14 cellular contexts compared by ENCODE assay signal in the genomic region with DNA sequence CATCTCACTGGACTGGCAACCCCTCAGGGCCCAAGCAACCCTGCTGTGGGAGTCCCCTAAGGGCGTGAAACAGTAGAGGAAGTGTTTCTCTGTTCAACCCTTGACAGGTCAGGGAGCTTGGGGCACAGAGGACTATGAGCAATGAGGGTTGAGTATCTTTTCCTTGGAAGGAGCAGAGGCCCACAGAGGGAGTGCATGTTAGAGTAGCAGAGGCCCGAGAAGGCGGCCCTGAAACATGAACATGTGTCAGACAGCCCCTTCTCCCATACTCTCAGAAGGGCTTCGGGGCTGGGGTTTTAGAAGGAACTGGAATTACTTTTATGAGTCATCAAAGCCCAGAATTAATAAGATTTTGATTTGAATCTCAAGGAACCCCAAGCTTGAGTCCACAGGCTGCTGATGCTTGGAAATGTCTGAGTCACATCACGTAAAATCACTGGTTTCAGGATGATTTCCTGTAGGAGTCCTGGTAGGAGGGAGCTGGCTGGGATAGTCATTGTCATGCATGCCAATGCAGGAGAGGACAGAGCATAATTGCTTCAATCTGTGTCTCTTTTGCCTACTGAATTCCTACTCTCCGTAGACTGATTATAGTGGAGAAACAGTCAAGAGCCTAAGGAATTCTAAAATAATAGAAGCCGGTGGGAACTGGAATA. TPM values are rescaled to one million over a fixed set of nuclear protein-coding genes. Genes with fewer than 3 reads are reported as not detected.
DNase-seq lines count a peak whose midpoint lies in the region; ATAC-seq and TF ChIP-seq lines count a peak whose summit lies in the region.
"Had no signal": no experiment of that assay in that cellular context is flagged by ENCODE, and none has a peak within 500 bp of the region (broad histone marks: within the 10 kb centered on the region; RNA-seq: fewer than 3 reads in every experiment).

No MANE protein-coding gene starts in this region.

- peak overlapping the region; percentile 24 for H2AFZ ChIP-seq in neuron (ENCODE audit: low read depth, low read length)

- no peaks in the 10 kb centered on the region for H3K27me3 Mint-ChIP-seq in chondrocyte (ENCODE audit: low read depth)

- H3K27me3 ChIP-seq in neuron (ENCODE audit: insufficient read depth, low read length): peaks cover 23% of the 10 kb centered on the region
- H3K27me3 ChIP-seq: colonic mucosa had no signal

- peaks cover 3% of the 10 kb centered on the region for H3K4me1 ChIP-seq in neuron (ENCODE audit: insufficient read depth, low read length)
- H3K4me1 ChIP-seq: colonic mucosa had no signal

- no peak for ATAC-seq in HG03342 (IDR thresholded peaks at IDR 0.05; ENCODE audit: unreplicated experiment)
- ATAC-seq: left lobe of liver had no signal

- no peaks in the 10 kb centered on the region for H3K36me3 Mint-ChIP-seq in chondrocyte (ENCODE audit: low read depth)
- H3K36me3 Mint-ChIP-seq: activated naive CD8-positive, alpha-beta T cell had no signal

- peak overlapping the region; percentile 73 for H3K27ac Mint-ChIP-seq in chondrocyte (ENCODE audit: unreplicated experiment)
- H3K27ac Mint-ChIP-seq: activated naive CD8-positive, alpha-beta T cell had no signal

- no peak overlapping the region for H3K4me3 Mint-ChIP-seq in chondrocyte (ENCODE audit: unreplicated experiment)
- H3K4me3 Mint-ChIP-seq: activated naive CD8-positive, alpha-beta T cell; neural crest cell had no signal

- DNase-seq in AG10803 (ENCODE audit: low read depth): peak; percentile 97
- DNase-seq in LoVo (ENCODE audit: low spot score): peak; percentile 8
- DNase-seq in chondrocyte (ENCODE audit: low spot score): no peak
- no peak for DNase-seq in MV-4-11 (lab: John Stamatoyannopoulos, UW)
- DNase-seq in COR-L47 (lab: John Stamatoyannopoulos, UW): no peak
- no peak for DNase-seq in stimulated activated CD4-positive, alpha-beta T cell treated with anti-CD3 and anti-CD28 coated beads, Interleukin-4, amount 100 ng/mL, for 24 hours
- DNase-seq: colonic mucosa, foreskin melanocyte, NCI-H510A treated with DMSO at 0.1 percent for 48 hours had no signal

- H3K4me3 ChIP-seq in AG10803 (ENCODE audit: low read length) (no peak overlapping the region), neuron (ENCODE audit: low read length) (no peak overlapping the region)
- H3K4me3 ChIP-seq: colonic mucosa had no signal

- TF ChIP-seq CTCF in AG10803 (conservative IDR thresholded peaks at IDR 0.05; ENCODE audit: low read length) (no peak), chondrocyte (IDR thresholded peaks at IDR 0.05) (no peak)

- H3K9me3 Mint-ChIP-seq in chondrocyte (ENCODE audit: low read depth): peaks cover under 1% of the 10 kb centered on the region

- H3K36me3 ChIP-seq in neuron (ENCODE audit: insufficient read depth, low read length): no peaks in the 10 kb centered on the region
- H3K36me3 ChIP-seq: colonic mucosa had no signal

- no peaks in the 10 kb centered on the region for H3K9me3 ChIP-seq in neuron (ENCODE audit: low read length)
- H3K9me3 ChIP-seq: colonic mucosa had no signal

- peaks cover 25% of the 10 kb centered on the region for H3K4me1 Mint-ChIP-seq in chondrocyte (ENCODE audit: low read depth)
- H3K4me1 Mint-ChIP-seq: neural crest cell had no signal

RNA-seq across cellular contexts. Expression of gene C11orf71, which starts 22.6 kb away (rescaled TPM):
- total RNA-seq in chondrocyte: 2.2 to 3.7 TPM (median 2.9 TPM) in 3 replicates

RNA-seq across cellular contexts. Expression of gene RBM7, which starts 22.7 kb away (rescaled TPM):
- 27.4 to 37.6 TPM (median 37.1 TPM) in 3 replicates for total RNA-seq in chondrocyte

Comparison
In these comparisons a context has a peak if more than half of its experiments do, and no peak if none do; other contexts are left out.
1. DNase-seq: peak in AG10803 (single experiment) and LoVo (single experiment); none in chondrocyte (single experiment), MV-4-11 (single experiment), COR-L47 (single experiment) and stimulated activated CD4-positive, alpha-beta T cell treated with anti-CD3 and anti-CD28 coated beads, Interleukin-4, amount 100 ng/mL, for 24 hours (single experiment).